9 cellular contexts compared by ENCODE assay signal in genomic region chr7:42227931-42228591, GRCh38. TPM values are rescaled to one million over a fixed set of nuclear protein-coding genes. Genes with fewer than 3 reads are reported as not detected.
DNase-seq lines count a peak whose midpoint lies in the region; ATAC-seq and TF ChIP-seq lines count a peak whose summit lies in the region.
"Had no signal": no experiment of that assay in that cellular context is flagged by ENCODE, and none has a peak within 500 bp of the region (broad histone marks: within the 10 kb centered on the region; RNA-seq: fewer than 3 reads in every experiment).

No MANE protein-coding gene starts in this region.

- H3K36me3 ChIP-seq in body of pancreas (replicated peaks in 1 of 2; ENCODE audit: insufficient read depth in 1 of 2, low read depth in 2 of 2) = no peaks in the 10 kb centered on the region
- no peaks in the 10 kb centered on the region for H3K36me3 ChIP-seq in upper lobe of right lung

- no peak overlapping the region for H3K27ac Mint-ChIP-seq in activated naive CD4-positive, alpha-beta T cell treated with anti-CD3 and anti-CD28 coated beads, Interleukin-2, amount 50 U/mL, for 72 hours

- WGBS in body of pancreas, 2 donors = 4 to 14% methylated on average over 16 to 51 of the region's 51 CpGs

- H3K4me3 ChIP-seq in body of pancreas (no peak overlapping the region), upper lobe of right lung (peak overlapping the region; percentile 39)

- H3K9me3 ChIP-seq in body of pancreas (no peaks in the 10 kb centered on the region), upper lobe of right lung (no peaks in the 10 kb centered on the region)

- peak; percentile 34 to 76 for ATAC-seq in activated naive CD4-positive, alpha-beta T cell treated with anti-CD3 and anti-CD28 coated beads, Interleukin-2, amount 50 U/mL, for 72 hours
- ATAC-seq in body of pancreas (peak; percentile 47), left lobe of liver (peak; percentile 38), upper lobe of right lung (peak; percentile 81)
- ATAC-seq: Panc1 had no signal

- peaks cover 0 to 18% of the 10 kb centered on the region in 2 donors for H3K27me3 ChIP-seq in body of pancreas
- H3K27me3 ChIP-seq in upper lobe of right lung = peaks cover 3% of the 10 kb centered on the region

- no peak for TF ChIP-seq POLR2A in body of pancreas (IDR thresholded peaks at IDR 0.05)

- H3K4me1 ChIP-seq in body of pancreas (peaks cover 12% of the 10 kb centered on the region), upper lobe of right lung (peaks cover 12% of the 10 kb centered on the region)

- H3K27ac ChIP-seq in body of pancreas (no peak overlapping the region), upper lobe of right lung (no peak overlapping the region)

- in situ Hi-C loops in KBM-7 (cut with MboI; ENCODE audit: low pct_unique_long_range_greater_than_20kb, low sequenced_read_pairs) = no loop called here

- TF ChIP-seq CTCF in body of pancreas (IDR thresholded peaks at IDR 0.05) = no peak
- no peak for TF ChIP-seq CTCF in upper lobe of right lung (IDR thresholded peaks at IDR 0.05)

- peak in 1 of 2 donors; percentile 8 for DNase-seq in activated naive CD4-positive, alpha-beta T cell treated with anti-CD3 and anti-CD28 coated beads, Interleukin-2, amount 50 U/mL, for 72 hours (ENCODE audit: low spot score in 2 of 2)
- DNase-seq in activated naive CD4-positive, alpha-beta T cell (lab: John Stamatoyannopoulos, UW) = no peak
- DNase-seq in body of pancreas (peak in 2 of 4 donors; percentile 16 to 37), left lobe of liver (ENCODE audit: low spot score) (no peak), upper lobe of right lung (peak; percentile 70), NCI-H187 (lab: John Stamatoyannopoulos, UW) (no peak), NCI-H524 (lab: John Stamatoyannopoulos, UW) (no peak), KBM-7 (no peak)

- peaks cover 5 to 7% of the 10 kb centered on the region in 2 donors for H3K36me3 Mint-ChIP-seq in activated naive CD4-positive, alpha-beta T cell treated with anti-CD3 and anti-CD28 coated beads, Interleukin-2, amount 50 U/mL, for 72 hours

- H3K9me3 Mint-ChIP-seq in activated naive CD4-positive, alpha-beta T cell treated with anti-CD3 and anti-CD28 coated beads, Interleukin-2, amount 50 U/mL, for 72 hours = no peaks in the 10 kb centered on the region

- intact Hi-C loops in body of pancreas (cut with DNase I) = no loop called here
- intact Hi-C loops in upper lobe of right lung (cut with DNase I) = no loop called here

RNA-seq across cellular contexts. Expression of gene GLI3, which starts 8.9 kb away (rescaled TPM):
- under 1 TPM; 0.14 to 0.64 TPM for total RNA-seq in activated naive CD4-positive, alpha-beta T cell treated with anti-CD3 and anti-CD28 coated beads, Interleukin-2, amount 50 U/mL, for 72 hours
- total RNA-seq in body of pancreas (1 to 10 TPM; 1.0 to 2.0 TPM), left lobe of liver (0.88 TPM), upper lobe of right lung (17.5 TPM)
